ENCODE assay signal across 19 cellular contexts in genomic region chr20:13515796-13516533, GRCh38.
"Had no signal": no experiment of that assay in that cellular context is flagged by ENCODE, and none has a peak within 500 bp of the region (broad histone marks: within the 10 kb centered on the region; RNA-seq: fewer than 3 reads in every experiment).

No MANE protein-coding gene starts in this region.

- H3K27me3 Mint-ChIP-seq: activated naive CD8-positive, alpha-beta T cell treated with anti-CD3 and anti-CD28 coated beads for 36 hours; dendritic cell treated with granulocyte-macrophage colony-stimulating factor and Interleukin-4, amounts not matched to agents 40 ng/mL and 50 ng/mL, for 4 days; natural killer cell treated with Interleukin-12 subunit alpha and Interleukin-12 subunit beta and Interleukin-15 and Interleukin-18, amount 100 ng/mL, for 72 hours; stimulated activated memory B cell treated with anti-CD40 and anti-IgM and Interleukin-4, amounts not matched to agents 10 μg/mL and 1 μg/mL and 100 μg/mL, for 72 hours had no signal

- ATAC-seq: gastrocnemius medialis; lower lobe of right lung; natural killer cell treated with Interleukin-12 subunit alpha and Interleukin-12 subunit beta and Interleukin-15 and Interleukin-18, amount 100 ng/mL, for 72 hours; sciatic nerve; stimulated activated memory B cell treated with anti-CD40 and anti-IgM and Interleukin-4, amounts not matched to agents 10 μg/mL and 1 μg/mL and 100 μg/mL, for 72 hours had no signal

- H3K4me1 ChIP-seq: gastrocnemius medialis, parathyroid adenoma, testis had no signal

- DNase-seq: activated CD4-positive, alpha-beta T cell treated with anti-CD3 and anti-CD28 coated beads, Interleukin-2, amount 50 U/mL, for 4 hours; activated naive CD4-positive, alpha-beta T cell; activated naive CD8-positive, alpha-beta T cell treated with anti-CD3 and anti-CD28 coated beads for 36 hours; amygdala; effector memory CD4-positive, alpha-beta T cell; gastrocnemius medialis; head of caudate nucleus; lower lobe of right lung; stimulated activated CD4-positive, alpha-beta T cell treated with anti-CD3 and anti-CD28 coated beads, Interleukin-4, amount 100 ng/mL, for 24 hours; T-helper 2 cell; testis had no signal

- H3K27me3 ChIP-seq: cardiac muscle cell, esophagus muscularis mucosa, gastrocnemius medialis, testis had no signal

- H3K36me3 ChIP-seq: cardiac muscle cell, gastrocnemius medialis had no signal

- H3K27ac ChIP-seq: cardiac muscle cell, esophagus muscularis mucosa, gastrocnemius medialis, lower lobe of right lung, parathyroid adenoma, testis, VCaP had no signal

- H3K27ac Mint-ChIP-seq: activated naive CD8-positive, alpha-beta T cell treated with anti-CD3 and anti-CD28 coated beads for 36 hours; dendritic cell treated with granulocyte-macrophage colony-stimulating factor and Interleukin-4, amounts not matched to agents 40 ng/mL and 50 ng/mL, for 4 days; natural killer cell treated with Interleukin-12 subunit alpha and Interleukin-12 subunit beta and Interleukin-15 and Interleukin-18, amount 100 ng/mL, for 72 hours; stimulated activated memory B cell treated with anti-CD40 and anti-IgM and Interleukin-4, amounts not matched to agents 10 μg/mL and 1 μg/mL and 100 μg/mL, for 72 hours had no signal

- H3K9me3 ChIP-seq: esophagus muscularis mucosa, gastrocnemius medialis, lower lobe of right lung, testis had no signal

- H3K4me3 ChIP-seq: cardiac muscle cell, esophagus muscularis mucosa, gastrocnemius medialis, lower lobe of right lung, testis had no signal

- H3K4me1 Mint-ChIP-seq: stimulated activated memory B cell treated with anti-CD40 and anti-IgM and Interleukin-4, amounts not matched to agents 10 μg/mL and 1 μg/mL and 100 μg/mL, for 72 hours had no signal

- H3K4me3 Mint-ChIP-seq: activated naive CD8-positive, alpha-beta T cell treated with anti-CD3 and anti-CD28 coated beads for 36 hours; dendritic cell treated with granulocyte-macrophage colony-stimulating factor and Interleukin-4, amounts not matched to agents 40 ng/mL and 50 ng/mL, for 4 days; natural killer cell treated with Interleukin-12 subunit alpha and Interleukin-12 subunit beta and Interleukin-15 and Interleukin-18, amount 100 ng/mL, for 72 hours; stimulated activated memory B cell treated with anti-CD40 and anti-IgM and Interleukin-4, amounts not matched to agents 10 μg/mL and 1 μg/mL and 100 μg/mL, for 72 hours had no signal
